ENCODE assay signal across 1 cellular context in the genomic region with DNA sequence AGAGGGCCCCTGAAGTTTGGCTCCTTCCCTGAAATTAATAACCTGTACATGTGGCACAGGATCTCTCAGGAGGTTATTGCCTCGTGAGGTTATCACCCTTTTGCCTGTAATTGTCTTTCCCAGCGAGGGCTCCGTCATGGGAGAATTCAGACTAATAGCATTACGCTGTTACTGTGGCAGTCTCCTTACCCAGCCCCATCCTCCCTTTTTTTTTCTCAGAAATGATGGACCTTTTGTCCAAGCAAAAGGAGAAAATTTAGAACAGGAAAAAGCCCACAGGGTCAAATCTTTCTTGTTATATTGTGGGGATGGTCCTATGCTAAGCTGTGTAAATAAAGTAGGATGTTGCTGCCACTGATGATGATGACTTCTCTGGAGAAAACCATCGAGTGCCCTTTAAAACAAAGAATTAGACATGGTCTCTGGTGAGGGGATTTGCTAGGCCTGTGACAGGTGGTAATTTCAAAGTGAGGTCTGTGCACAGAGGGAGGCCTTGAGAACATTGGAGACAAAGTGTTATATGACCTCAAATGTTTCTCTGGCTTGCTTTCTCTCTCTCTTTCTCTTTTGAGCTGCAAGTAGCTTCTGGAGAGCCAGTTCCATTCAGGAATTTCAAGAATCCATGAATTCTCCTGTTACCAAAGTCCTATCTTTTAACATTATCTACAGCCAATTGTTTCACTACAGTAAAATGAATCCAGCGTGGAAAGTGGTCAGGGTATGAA.
TF ChIP-seq lines count a peak whose summit lies in the region.

No MANE protein-coding gene starts in this region.

TF ChIP-seq in HepG2, 621 proteins besides CTCF, POLR2A, EP300 and RAD21:
- TF ChIP-seq, protein P1, sequence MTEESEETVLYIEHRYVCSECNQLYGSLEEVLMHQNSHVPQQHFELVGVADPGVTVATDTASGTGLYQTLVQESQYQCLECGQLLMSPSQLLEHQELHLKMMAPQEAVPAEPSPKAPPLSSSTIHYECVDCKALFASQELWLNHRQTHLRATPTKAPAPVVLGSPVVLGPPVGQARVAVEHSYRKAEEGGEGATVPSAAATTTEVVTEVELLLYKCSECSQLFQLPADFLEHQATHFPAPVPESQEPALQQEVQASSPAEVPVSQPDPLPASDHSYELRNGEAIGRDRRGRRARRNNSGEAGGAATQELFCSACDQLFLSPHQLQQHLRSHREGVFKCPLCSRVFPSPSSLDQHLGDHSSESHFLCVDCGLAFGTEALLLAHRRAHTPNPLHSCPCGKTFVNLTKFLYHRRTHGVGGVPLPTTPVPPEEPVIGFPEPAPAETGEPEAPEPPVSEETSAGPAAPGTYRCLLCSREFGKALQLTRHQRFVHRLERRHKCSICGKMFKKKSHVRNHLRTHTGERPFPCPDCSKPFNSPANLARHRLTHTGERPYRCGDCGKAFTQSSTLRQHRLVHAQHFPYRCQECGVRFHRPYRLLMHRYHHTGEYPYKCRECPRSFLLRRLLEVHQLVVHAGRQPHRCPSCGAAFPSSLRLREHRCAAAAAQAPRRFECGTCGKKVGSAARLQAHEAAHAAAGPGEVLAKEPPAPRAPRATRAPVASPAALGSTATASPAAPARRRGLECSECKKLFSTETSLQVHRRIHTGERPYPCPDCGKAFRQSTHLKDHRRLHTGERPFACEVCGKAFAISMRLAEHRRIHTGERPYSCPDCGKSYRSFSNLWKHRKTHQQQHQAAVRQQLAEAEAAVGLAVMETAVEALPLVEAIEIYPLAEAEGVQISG (CRISPR knock-in tag; IDR thresholded peaks at IDR 0.05), result no peak
- TF ChIP-seq, protein P2, sequence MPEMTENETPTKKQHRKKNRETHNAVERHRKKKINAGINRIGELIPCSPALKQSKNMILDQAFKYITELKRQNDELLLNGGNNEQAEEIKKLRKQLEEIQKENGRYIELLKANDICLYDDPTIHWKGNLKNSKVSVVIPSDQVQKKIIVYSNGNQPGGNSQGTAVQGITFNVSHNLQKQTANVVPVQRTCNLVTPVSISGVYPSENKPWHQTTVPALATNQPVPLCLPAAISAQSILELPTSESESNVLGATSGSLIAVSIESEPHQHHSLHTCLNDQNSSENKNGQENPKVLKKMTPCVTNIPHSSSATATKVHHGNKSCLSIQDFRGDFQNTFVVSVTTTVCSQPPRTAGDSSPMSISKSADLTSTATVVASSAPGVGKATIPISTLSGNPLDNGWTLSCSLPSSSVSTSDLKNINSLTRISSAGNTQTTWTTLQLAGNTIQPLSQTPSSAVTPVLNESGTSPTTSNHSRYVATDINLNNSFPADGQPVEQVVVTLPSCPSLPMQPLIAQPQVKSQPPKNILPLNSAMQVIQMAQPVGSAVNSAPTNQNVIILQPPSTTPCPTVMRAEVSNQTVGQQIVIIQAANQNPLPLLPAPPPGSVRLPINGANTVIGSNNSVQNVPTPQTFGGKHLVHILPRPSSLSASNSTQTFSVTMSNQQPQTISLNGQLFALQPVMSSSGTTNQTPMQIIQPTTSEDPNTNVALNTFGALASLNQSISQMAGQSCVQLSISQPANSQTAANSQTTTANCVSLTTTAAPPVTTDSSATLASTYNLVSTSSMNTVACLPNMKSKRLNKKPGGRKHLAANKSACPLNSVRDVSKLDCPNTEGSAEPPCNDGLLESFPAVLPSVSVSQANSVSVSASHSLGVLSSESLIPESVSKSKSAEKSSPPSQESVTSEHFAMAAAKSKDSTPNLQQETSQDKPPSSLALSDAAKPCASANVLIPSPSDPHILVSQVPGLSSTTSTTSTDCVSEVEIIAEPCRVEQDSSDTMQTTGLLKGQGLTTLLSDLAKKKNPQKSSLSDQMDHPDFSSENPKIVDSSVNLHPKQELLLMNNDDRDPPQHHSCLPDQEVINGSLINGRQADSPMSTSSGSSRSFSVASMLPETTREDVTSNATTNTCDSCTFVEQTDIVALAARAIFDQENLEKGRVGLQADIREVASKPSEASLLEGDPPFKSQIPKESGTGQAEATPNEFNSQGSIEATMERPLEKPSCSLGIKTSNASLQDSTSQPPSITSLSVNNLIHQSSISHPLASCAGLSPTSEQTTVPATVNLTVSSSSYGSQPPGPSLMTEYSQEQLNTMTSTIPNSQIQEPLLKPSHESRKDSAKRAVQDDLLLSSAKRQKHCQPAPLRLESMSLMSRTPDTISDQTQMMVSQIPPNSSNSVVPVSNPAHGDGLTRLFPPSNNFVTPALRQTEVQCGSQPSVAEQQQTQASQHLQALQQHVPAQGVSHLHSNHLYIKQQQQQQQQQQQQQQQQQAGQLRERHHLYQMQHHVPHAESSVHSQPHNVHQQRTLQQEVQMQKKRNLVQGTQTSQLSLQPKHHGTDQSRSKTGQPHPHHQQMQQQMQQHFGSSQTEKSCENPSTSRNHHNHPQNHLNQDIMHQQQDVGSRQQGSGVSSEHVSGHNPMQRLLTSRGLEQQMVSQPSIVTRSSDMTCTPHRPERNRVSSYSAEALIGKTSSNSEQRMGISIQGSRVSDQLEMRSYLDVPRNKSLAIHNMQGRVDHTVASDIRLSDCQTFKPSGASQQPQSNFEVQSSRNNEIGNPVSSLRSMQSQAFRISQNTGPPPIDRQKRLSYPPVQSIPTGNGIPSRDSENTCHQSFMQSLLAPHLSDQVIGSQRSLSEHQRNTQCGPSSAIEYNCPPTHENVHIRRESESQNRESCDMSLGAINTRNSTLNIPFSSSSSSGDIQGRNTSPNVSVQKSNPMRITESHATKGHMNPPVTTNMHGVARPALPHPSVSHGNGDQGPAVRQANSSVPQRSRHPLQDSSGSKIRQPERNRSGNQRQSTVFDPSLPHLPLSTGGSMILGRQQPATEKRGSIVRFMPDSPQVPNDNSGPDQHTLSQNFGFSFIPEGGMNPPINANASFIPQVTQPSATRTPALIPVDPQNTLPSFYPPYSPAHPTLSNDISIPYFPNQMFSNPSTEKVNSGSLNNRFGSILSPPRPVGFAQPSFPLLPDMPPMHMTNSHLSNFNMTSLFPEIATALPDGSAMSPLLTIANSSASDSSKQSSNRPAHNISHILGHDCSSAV (CRISPR knock-in tag; IDR thresholded peaks at IDR 0.05; ENCODE audit: borderline replicate concordance), result no peak
- no peak for TF ChIP-seq SMAD9 (CRISPR knock-in tag; IDR thresholded peaks at IDR 0.05)
- TF ChIP-seq ZKSCAN1 (IDR thresholded peaks at IDR 0.05; ENCODE audit: low read length), result no peak
- TF ChIP-seq ZBTB37 (CRISPR knock-in tag; IDR thresholded peaks at IDR 0.05), result no peak
- no peak for TF ChIP-seq ZFP36L1 (CRISPR knock-in tag; IDR thresholded peaks at IDR 0.05)
- TF ChIP-seq ZNF724P (CRISPR knock-in tag; IDR thresholded peaks at IDR 0.05; ENCODE audit: borderline replicate concordance), result no peak
